14 cellular contexts compared by ENCODE assay signal in the genomic region with DNA sequence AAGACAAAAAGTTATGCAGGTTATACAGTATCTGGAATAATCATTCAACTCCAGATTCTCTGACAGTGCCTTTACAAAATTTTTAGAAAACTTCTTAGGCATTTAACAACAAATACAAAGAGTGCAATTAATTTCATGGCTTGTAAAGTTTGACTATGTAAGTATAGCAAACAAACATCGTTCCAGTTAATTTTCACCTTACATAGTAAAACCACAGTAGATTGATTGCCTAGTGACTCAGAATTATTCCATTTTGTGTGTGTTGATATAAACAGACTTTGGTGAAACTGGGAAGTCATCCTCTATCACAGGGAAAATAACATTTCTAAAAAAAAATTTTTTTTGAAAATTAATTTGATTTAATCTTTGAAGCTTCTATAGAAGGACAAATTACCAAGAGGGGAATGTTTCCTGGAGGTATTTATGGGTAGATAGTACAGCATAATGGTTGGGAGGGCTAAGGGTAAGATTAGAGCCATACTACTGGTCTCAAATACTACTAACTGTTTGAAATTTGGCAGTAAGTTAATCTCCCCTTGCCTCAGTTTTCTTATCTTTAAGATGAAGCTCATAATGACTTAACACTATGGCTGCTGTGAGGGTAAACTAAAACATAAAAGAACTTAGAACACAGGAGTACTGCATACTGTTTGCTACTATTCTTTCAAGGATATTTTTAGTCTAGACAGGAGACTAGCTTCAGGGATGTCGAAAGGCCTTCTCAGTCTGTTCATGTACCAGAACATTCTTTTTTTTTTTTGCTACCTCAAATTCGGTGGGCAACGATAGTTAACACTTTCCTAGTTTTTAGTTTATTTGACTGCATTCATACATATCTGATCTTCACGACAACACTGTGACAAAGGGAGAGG. TPM values are rescaled to one million over a fixed set of nuclear protein-coding genes. Genes with fewer than 3 reads are reported as not detected.
DNase-seq lines count a peak whose midpoint lies in the region; ATAC-seq, FAIRE-seq and TF ChIP-seq lines count a peak whose summit lies in the region.
"Had no signal": no experiment of that assay in that cellular context is flagged by ENCODE, and none has a peak within 500 bp of the region (broad histone marks: within the 10 kb centered on the region; RNA-seq: fewer than 3 reads in every experiment).

No MANE protein-coding gene starts in this region.

- peak overlapping the region; percentile 1 for H3K27ac ChIP-seq in HUES48 (ENCODE audit: low read depth, low read length)
- no peak overlapping the region for H3K27ac ChIP-seq in endothelial cell of umbilical vein (ENCODE audit: insufficient read depth, low read depth, low read length)
- no peak overlapping the region for H3K27ac ChIP-seq in thyroid gland
- H3K27ac ChIP-seq: HL-60 had no signal

- H3K27me3 Mint-ChIP-seq in progenitor cell of endocrine pancreas = no peaks in the 10 kb centered on the region

- H4K20me1 ChIP-seq in endothelial cell of umbilical vein (replicated peaks; ENCODE audit: control insufficient read depth, extremely low read depth, insufficient read depth, low read length) = no peaks in the 10 kb centered on the region

- TSS peak; percentile 6 for BruUV-seq in endothelial cell of umbilical vein (replicated peaks; lab: Mats Ljungman, UMichigan)

- H3K9me3 Mint-ChIP-seq in progenitor cell of endocrine pancreas (ENCODE audit: low read depth) = no peaks in the 10 kb centered on the region

- H2AFZ ChIP-seq in endothelial cell of umbilical vein (ENCODE audit: low read depth, low read length) = no peak overlapping the region

- H3K9ac ChIP-seq in HUES48 (ENCODE audit: low read depth, low read length) (no peak overlapping the region), endothelial cell of umbilical vein (replicated peaks; ENCODE audit: extremely low read depth, insufficient read depth, low read length) (no peak overlapping the region)

- H3K27ac Mint-ChIP-seq in progenitor cell of endocrine pancreas = peak overlapping the region; percentile 51

- no peak overlapping the region for H3K4me2 ChIP-seq in endothelial cell of umbilical vein (ENCODE audit: insufficient read depth, low read length)

- peaks cover 25% of the 10 kb centered on the region for H3K36me3 Mint-ChIP-seq in progenitor cell of endocrine pancreas (ENCODE audit: insufficient read depth)

- H3K4me3 ChIP-seq in HUES48 (ENCODE audit: low read depth, low read length) (no peak overlapping the region), endothelial cell of umbilical vein (replicated peaks in 1 of 3; ENCODE audit: insufficient read depth in 1 of 3, low read depth in 1 of 3, low read length in 3 of 3) (no peak overlapping the region), thyroid gland (replicated peaks in 1 of 3) (no peak overlapping the region)

- WGBS in thyroid gland, 2 donors = 85 to 91% methylated on average over 5 of the region's 5 CpGs

- intact Hi-C loops in endothelial cell of umbilical vein (cut with micrococcal nuclease) = no loop called here
- intact Hi-C loops in thyroid gland (cut with DNase I) = no loop called here

- ATAC-seq in HG03439 (IDR thresholded peaks at IDR 0.05; ENCODE audit: unreplicated experiment) = no peak
- ATAC-seq in GM21529 (IDR thresholded peaks at IDR 0.05; ENCODE audit: unreplicated experiment) = no peak
- ATAC-seq: HCT116 had no signal

- TF ChIP-seq POLR2A in endothelial cell of umbilical vein (IDR thresholded peaks at IDR 0.05; ENCODE audit: low read depth, low read length) = no peak
- TF ChIP-seq POLR2A in thyroid gland (IDR thresholded peaks at IDR 0.05) = no peak

- POLR2A ChIA-PET in endothelial cell of umbilical vein (lab: Charles Lee) = no interaction called here

- DNase-seq in GM19239 (ENCODE audit: insufficient read length, low spot score) (no peak), endothelial cell of umbilical vein (ENCODE audit: low read depth, low spot score) (no peak), progenitor cell of endocrine pancreas (ENCODE audit: low spot score, unreplicated experiment) (no peak), thyroid gland (no peak)
- DNase-seq: NCI-H1105 treated with DMSO at 0.1 percent for 48 hours, NCI-H187 treated with DMSO at 0.1 percent for 48 hours, NCI-H2171, NCI-H510A, SHP77 treated with DMSO at 0.1 percent for 48 hours had no signal

- dilution Hi-C loops in endothelial cell of umbilical vein (cut with MboI; ENCODE audit: extremely low pct_ligation_motif_present, low sequenced_read_pairs) = no loop called here

- H3K9me1 ChIP-seq in endothelial cell of umbilical vein (replicated peaks; ENCODE audit: control insufficient read depth, extremely low read depth, insufficient read depth, low read length) = no peaks in the 10 kb centered on the region

- H3K36me3 ChIP-seq in HUES48 (ENCODE audit: control insufficient read depth, insufficient read depth, low read length) (peaks cover 100% of the 10 kb centered on the region), endothelial cell of umbilical vein (ENCODE audit: control insufficient read depth in 2 of 2, extremely low read depth in 1 of 2, insufficient read depth in 2 of 2, low read length in 2 of 2) (peaks cover 7 to 22% of the 10 kb centered on the region in 2 experiments), thyroid gland (peaks cover 24 to 46% of the 10 kb centered on the region in 2 donors)

- H3K4me3 Mint-ChIP-seq in progenitor cell of endocrine pancreas (ENCODE audit: low read depth) = no peak overlapping the region

- no peaks in the 10 kb centered on the region for H3K4me1 Mint-ChIP-seq in progenitor cell of endocrine pancreas (ENCODE audit: low read depth)

- no peaks in the 10 kb centered on the region for H3K4me1 ChIP-seq in HUES48 (ENCODE audit: control insufficient read depth, insufficient read depth, low read length)
- H3K4me1 ChIP-seq in endothelial cell of umbilical vein (ENCODE audit: control insufficient read depth, extremely low read depth, insufficient read depth, low read length) = peaks cover 2% of the 10 kb centered on the region
- H3K4me1 ChIP-seq in thyroid gland = no peaks in the 10 kb centered on the region

- FAIRE-seq in GM19239 (lab: Jason Lieb, UNC) (peak; percentile 11), endothelial cell of umbilical vein (lab: Jason Lieb, UNC) (no peak)

- H3K9me3 ChIP-seq in HUES48 (ENCODE audit: control insufficient read depth, insufficient read depth, low read length) (no peaks in the 10 kb centered on the region), endothelial cell of umbilical vein (replicated peaks; ENCODE audit: control insufficient read depth, insufficient read depth, low read length) (no peaks in the 10 kb centered on the region), thyroid gland (no peaks in the 10 kb centered on the region)

- H3K79me2 ChIP-seq in endothelial cell of umbilical vein (ENCODE audit: control insufficient read depth, insufficient read depth, low read length) = no peaks in the 10 kb centered on the region

- CTCF ChIA-PET in endothelial cell of umbilical vein (lab: Charles Lee) = interaction anchor here (1.0 to 1.8 kb wide), 3 partner anchors 82 to 626 kb away, joined by 3 to 8 read pairs (median 4); no protein-coding TSS in a partner anchor

- TF ChIP-seq CTCF in endothelial cell of umbilical vein (IDR thresholded peaks at IDR 0.05; ENCODE audit: extremely low read depth in 1 of 2, insufficient read depth in 1 of 2, low read depth in 1 of 2, low read length in 2 of 2) (no peak), progenitor cell of endocrine pancreas (IDR thresholded peaks at IDR 0.05; ENCODE audit: unreplicated experiment) (no peak), thyroid gland (IDR thresholded peaks at IDR 0.05) (no peak)

- no peaks in the 10 kb centered on the region for H3K27me3 ChIP-seq in HUES48 (ENCODE audit: control insufficient read depth, insufficient read depth, low read length)
- H3K27me3 ChIP-seq in endothelial cell of umbilical vein (ENCODE audit: control insufficient read depth in 2 of 2, insufficient read depth in 2 of 2, low read length in 2 of 2) = no peaks in the 10 kb centered on the region
- no peaks in the 10 kb centered on the region for H3K27me3 ChIP-seq in thyroid gland

TF ChIP-seq in endothelial cell of umbilical vein, 7 proteins besides CTCF, POLR2A, EP300 and RAD21 (continues in another document):
- TF ChIP-seq EZH2 (IDR thresholded peaks at IDR 0.05; ENCODE audit: borderline replicate concordance, low read depth, low read length, severe bottlenecking) = no peak

RNA-seq across cellular contexts. Expression of a gene that starts 19.6 kb away (rescaled TPM):
- total RNA-seq in endothelial cell of umbilical vein = 17.7 and 23.4 TPM in 2 replicates
- 10.8 and 11.6 TPM in 2 replicates for polyA plus RNA-seq in endothelial cell of umbilical vein
- polyA plus RNA-seq in endothelial cell of umbilical vein (2011; cell fraction: cytosol; rRNA removed) = 10.2 and 12.2 TPM in 2 replicates
- polyA plus RNA-seq in endothelial cell of umbilical vein (2011; cell fraction: nucleus; rRNA removed) = 77.4 and 95.1 TPM in 2 replicates
- 22.3 and 23.1 TPM in 2 replicates for polyA plus RNA-seq in endothelial cell of umbilical vein (2012)
- 14.0 and 14.4 TPM in 2 replicates for polyA minus RNA-seq in endothelial cell of umbilical vein
- polyA minus RNA-seq in endothelial cell of umbilical vein (2011; cell fraction: cytosol; rRNA and poly(A)+ RNA removed) = 4.8 TPM
- polyA minus RNA-seq in endothelial cell of umbilical vein (2011; cell fraction: nucleus; rRNA and poly(A)+ RNA removed) = 14.9 and 25.1 TPM in 2 replicates
- total RNA-seq in progenitor cell of endocrine pancreas = 27.6 and 36.2 TPM in 2 replicates
- 10 to 100 TPM; 11.5 to 23.1 (median 19.1) TPM for total RNA-seq in thyroid gland

RNA-seq across cellular contexts. Expression of a gene that starts 19.7 kb away (rescaled TPM):
- total RNA-seq in endothelial cell of umbilical vein = 36.7 and 46.9 TPM in 2 replicates
- polyA plus RNA-seq in endothelial cell of umbilical vein = 1.7 and 3.6 TPM in 2 replicates
- 8.0 and 9.7 TPM in 2 replicates for polyA plus RNA-seq in endothelial cell of umbilical vein (2011; cell fraction: cytosol; rRNA removed)
- polyA plus RNA-seq in endothelial cell of umbilical vein (2011; cell fraction: nucleus; rRNA removed) = 8.9 and 14.2 TPM in 2 replicates
- 34.1 and 43.4 TPM in 2 replicates for polyA plus RNA-seq in endothelial cell of umbilical vein (2012)
- 9.4 and 11.0 TPM in 2 replicates for polyA minus RNA-seq in endothelial cell of umbilical vein
- 22.8 TPM for polyA minus RNA-seq in endothelial cell of umbilical vein (2011; cell fraction: cytosol; rRNA and poly(A)+ RNA removed)
- 13.8 and 17.9 TPM in 2 replicates for polyA minus RNA-seq in endothelial cell of umbilical vein (2011; cell fraction: nucleus; rRNA and poly(A)+ RNA removed)
- total RNA-seq in progenitor cell of endocrine pancreas = 48.4 and 49.0 TPM in 2 replicates
- 10 to 100 TPM; 31.4 to 46.1 (median 34.5) TPM for total RNA-seq in thyroid gland

RNA-seq across cellular contexts. Expression of a gene that starts 54.8 kb away (rescaled TPM):
- total RNA-seq in endothelial cell of umbilical vein (36.3 and 41.5 TPM in 2 replicates), progenitor cell of endocrine pancreas (0.84 and 1.0 TPM in 2 replicates), thyroid gland (10 to 100 TPM; 21.0 to 34.2 (median 29.3) TPM)
- 24.8 and 29.1 TPM in 2 replicates for polyA plus RNA-seq in endothelial cell of umbilical vein
- polyA plus RNA-seq in endothelial cell of umbilical vein (2011; cell fraction: cytosol; rRNA removed) = 22.8 and 29.4 TPM in 2 replicates
- 12.3 and 14.4 TPM in 2 replicates for polyA plus RNA-seq in endothelial cell of umbilical vein (2011; cell fraction: nucleus; rRNA removed)
- polyA plus RNA-seq in endothelial cell of umbilical vein (2012) = 27.0 and 31.3 TPM in 2 replicates
- polyA minus RNA-seq in endothelial cell of umbilical vein = 10.5 and 11.6 TPM in 2 replicates
- polyA minus RNA-seq in endothelial cell of umbilical vein (2011; cell fraction: cytosol; rRNA and poly(A)+ RNA removed) = 12.3 TPM
- polyA minus RNA-seq in endothelial cell of umbilical vein (2011; cell fraction: nucleus; rRNA and poly(A)+ RNA removed) = 6.2 and 10.3 TPM in 2 replicates

Comparison
In these comparisons a context has a peak if more than half of its experiments do, and no peak if none do; other contexts are left out.
1. RNA of a gene that starts 54.8 kb away (total RNA-seq): 36.3 to 41.5 TPM in endothelial cell of umbilical vein and 21.0 to 34.2 TPM in thyroid gland; 0.84 to 1.0 TPM in progenitor cell of endocrine pancreas; every median in the first group is over 10 times any median in the second.